ENCODE assay signal across 5 cellular contexts in the genomic region with DNA sequence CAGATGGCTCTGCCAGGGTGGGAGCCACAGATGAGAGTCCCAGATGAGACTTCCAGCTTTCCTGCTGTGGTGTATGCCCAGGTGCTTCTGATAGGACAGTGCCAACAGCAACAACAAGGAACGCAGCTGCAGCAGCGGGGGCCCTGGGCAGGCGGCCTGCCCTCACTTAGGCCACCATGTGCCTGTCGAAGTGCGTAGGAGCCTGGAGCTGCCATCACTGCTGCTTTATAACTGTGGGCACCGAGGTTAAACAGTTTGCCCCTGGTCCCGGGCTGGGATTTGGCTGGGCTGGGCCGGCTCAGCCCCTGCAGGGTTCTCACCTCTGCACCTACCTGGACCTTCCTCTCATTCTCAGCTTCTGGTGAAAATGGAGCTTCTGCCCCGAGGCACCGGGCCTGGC. TPM values are rescaled to one million over a fixed set of nuclear protein-coding genes. Genes with fewer than 3 reads are reported as not detected.
DNase-seq lines count a peak whose midpoint lies in the region; ATAC-seq and TF ChIP-seq lines count a peak whose summit lies in the region.
"Not testable (repeated sequence)": the region's sequence is repeated elsewhere in the genome, so short reads cannot be mapped to it uniquely, and the experiment has no call there.

No MANE protein-coding gene starts in this region.

- not testable (repeated sequence) for H2BK120ac ChIP-seq in neuronal stem cell (ENCODE audit: low read depth, low read length)

- not testable (repeated sequence) for H3K79me1 ChIP-seq in neuronal stem cell (ENCODE audit: low read depth, low read length)

- H3K4me3 ChIP-seq in neuronal stem cell (ENCODE audit: low read length in 2 of 2); upper lobe of right lung: not testable (repeated sequence)

- H3K14ac ChIP-seq in neuronal stem cell (ENCODE audit: low read length), result not testable (repeated sequence)

- H4K91ac ChIP-seq in neuronal stem cell (ENCODE audit: low read depth, low read length, poor library complexity), result not testable (repeated sequence)

- H3K9ac ChIP-seq in neuronal stem cell (ENCODE audit: low read depth, low read length, poor library complexity), result not testable (repeated sequence)

- not testable (repeated sequence) for H3K23ac ChIP-seq in neuronal stem cell (ENCODE audit: low read depth, low read length, poor library complexity)

- intact Hi-C loops in left ventricle myocardium superior (cut with micrococcal nuclease); sciatic nerve (cut with DNase I); upper lobe of right lung (cut with DNase I): not testable (repeated sequence)

- H3K27ac ChIP-seq in neuronal stem cell (replicated peaks; ENCODE audit: low read length); upper lobe of right lung: not testable (repeated sequence)

- not testable (repeated sequence) for H2AK5ac ChIP-seq in neuronal stem cell (ENCODE audit: low read depth, low read length)

- WGBS in neuronal stem cell (ENCODE audit: extremely low coverage in 2 of 2, insufficient read length in 2 of 2, insufficient replicate concordance in 1 of 2), 2 donors, result no CpG with 5 or more reads among the region's 10 CpGs

- ATAC-seq in left ventricle myocardium superior, sciatic nerve, upper lobe of right lung: not testable (repeated sequence)

- H3K18ac ChIP-seq in neuronal stem cell (ENCODE audit: low read length), result peak overlapping the region; percentile 48

- H2BK15ac ChIP-seq in neuronal stem cell (ENCODE audit: low read length), result not testable (repeated sequence)

- H3K9me3 ChIP-seq in neuronal stem cell (replicated peaks in 1 of 2; ENCODE audit: control insufficient read depth in 2 of 2, insufficient read depth in 1 of 2, low read depth in 1 of 2, low read length in 2 of 2); upper lobe of right lung: not testable (repeated sequence)

- not testable (repeated sequence) for H3K4ac ChIP-seq in neuronal stem cell (ENCODE audit: low read length)

- not testable (repeated sequence) for H3K27me3 ChIP-seq in neuronal stem cell (ENCODE audit: control insufficient read depth in 3 of 3, insufficient read depth in 3 of 3, low read depth in 1 of 3, low read length in 3 of 3); upper lobe of right lung

- peak; percentile 8 for DNase-seq in left ventricle myocardium superior
- DNase-seq in mesenteric fat pad (ENCODE audit: low spot score), result peak; percentile 47
- not testable (repeated sequence) for DNase-seq in neuronal stem cell (ENCODE audit: low spot score)
- DNase-seq in sciatic nerve (ENCODE audit: low spot score), result peak; percentile 15
- DNase-seq in upper lobe of right lung, result peak; percentile 51

- not testable (repeated sequence) for H2BK5ac ChIP-seq in neuronal stem cell (ENCODE audit: low read length)

- H2BK12ac ChIP-seq in neuronal stem cell (ENCODE audit: low read length), result not testable (repeated sequence)

- not testable (repeated sequence) for TF ChIP-seq CTCF in upper lobe of right lung (IDR thresholded peaks at IDR 0.05)

- not testable (repeated sequence) for H3K4me2 ChIP-seq in neuronal stem cell (ENCODE audit: insufficient read depth, low read length, poor library complexity, severe bottlenecking)

- not testable (repeated sequence) for H3K4me1 ChIP-seq in neuronal stem cell (ENCODE audit: control insufficient read depth in 2 of 2, insufficient read depth in 1 of 2, low read depth in 1 of 2, low read length in 2 of 2); upper lobe of right lung

- not testable (repeated sequence) for H2AFZ ChIP-seq in neuronal stem cell (ENCODE audit: low read length)

- H3K36me3 ChIP-seq in neuronal stem cell (replicated peaks in 1 of 2; ENCODE audit: control insufficient read depth in 2 of 2, insufficient read depth in 2 of 2, low read length in 2 of 2); upper lobe of right lung: not testable (repeated sequence)

- not testable (repeated sequence) for H4K8ac ChIP-seq in neuronal stem cell (ENCODE audit: low read depth, low read length)

RNA-seq across cellular contexts. Expression of a gene that starts 54.4 kb away (rescaled TPM):
- 307 TPM for total RNA-seq in left ventricle myocardium superior
- 116 TPM for total RNA-seq in mesenteric fat pad
- polyA plus RNA-seq in neuronal stem cell (2013, experiment 1 of 2), result 56.9 TPM
- 58.7 TPM for polyA plus RNA-seq in neuronal stem cell (2013, experiment 2 of 2)
- 105 TPM for total RNA-seq in sciatic nerve
- 195 TPM for total RNA-seq in upper lobe of right lung
